Comparison of ENCODE assay signal across 8 cellular contexts in the genomic region with DNA sequence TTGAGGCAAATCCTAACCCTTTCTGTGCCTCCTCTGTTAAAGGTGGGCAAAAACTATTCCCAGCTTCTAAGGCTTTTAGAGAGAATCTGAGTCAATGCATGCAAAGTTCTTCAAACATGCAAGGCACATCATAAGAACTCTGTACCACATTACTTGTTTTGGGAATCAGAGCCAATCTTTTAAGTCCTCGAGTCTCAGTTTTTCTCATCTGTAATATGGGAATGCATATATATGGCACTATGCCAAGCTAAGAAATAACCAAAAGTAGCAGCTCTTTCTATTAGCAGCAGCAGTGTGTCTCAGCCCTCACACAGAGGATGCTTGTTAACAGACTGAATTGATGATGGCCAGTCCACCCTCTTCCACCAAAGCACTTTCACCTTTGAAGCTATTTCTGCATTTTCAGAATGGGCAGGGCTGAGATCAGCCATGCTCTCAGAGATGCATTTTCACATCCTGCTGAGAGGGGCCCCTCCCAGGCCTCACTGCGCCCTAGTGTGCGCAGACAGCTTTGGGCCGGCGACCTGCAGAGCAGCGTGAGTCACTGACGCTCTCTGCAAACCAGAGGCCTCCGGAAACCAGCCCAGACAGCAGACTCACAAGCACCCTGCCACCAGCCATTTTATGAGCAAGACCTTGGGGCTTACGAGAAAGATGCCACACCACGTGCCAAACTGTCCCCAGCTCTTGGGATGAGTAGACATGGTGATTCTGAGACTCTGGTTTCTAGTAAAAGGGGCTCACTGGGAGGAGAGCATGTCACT.
DNase-seq lines count a peak whose midpoint lies in the region; ATAC-seq and TF ChIP-seq lines count a peak whose summit lies in the region.

No MANE protein-coding gene starts in this region.

- WGBS in stomach, 5 donors: 87 to 98% (median 88%) methylated on average over 10 of the region's 10 CpGs

- TF ChIP-seq POLR2A in stomach (IDR thresholded peaks at IDR 0.05) (no peak), erythroblast (IDR thresholded peaks at IDR 0.05; ENCODE audit: low read length) (no peak)

- DNase-seq in CD1c-positive myeloid dendritic cell (ENCODE audit: extremely low spot score) (peak; percentile 75), activated T-cell treated with anti-CD3 and anti-CD28 coated beads for 1 hour (ENCODE audit: low read depth) (peak; percentile 62), memory B cell (ENCODE audit: low spot score in 2 of 2) (peak; percentile 61 to 76), stomach (peak; percentile 55), foreskin melanocyte (no peak), erythroblast (lab: John Stamatoyannopoulos, UW) (no peak)

- H3K9me3 Mint-ChIP-seq in memory B cell: no peaks in the 10 kb centered on the region

- ATAC-seq in GM21423 (IDR thresholded peaks at IDR 0.05; ENCODE audit: unreplicated experiment) (peak; percentile 76), memory B cell (ENCODE audit: low read depth) (peak; percentile 80)

- H3K36me3 Mint-ChIP-seq in memory B cell: peaks cover 19% of the 10 kb centered on the region

- H3K36me3 ChIP-seq in stomach: peaks cover 0 to 47% (median 35%) of the 10 kb centered on the region in 4 donors

- H3K9me3 ChIP-seq in stomach: no peaks in the 10 kb centered on the region

- H3K27ac ChIP-seq in stomach: peak overlapping the region in 4 of 5 donors; percentile 26 to 65 (median 53)

- H3K27ac Mint-ChIP-seq in memory B cell: peak overlapping the region; percentile 99

- H3K4me3 Mint-ChIP-seq in memory B cell: peak overlapping the region; percentile 46

- H3K4me3 ChIP-seq in stomach: no peak overlapping the region

- peaks cover 61% of the 10 kb centered on the region for H3K4me1 Mint-ChIP-seq in memory B cell

- H3K27me3 ChIP-seq in stomach: no peaks in the 10 kb centered on the region

- no peak for TF ChIP-seq RAD21 in Ishikawa (IDR thresholded peaks at IDR 0.05; ENCODE audit: low read depth)

- peaks cover 0 to 16% (median 8%) of the 10 kb centered on the region in 4 donors for H3K4me1 ChIP-seq in stomach

- no peaks in the 10 kb centered on the region for H3K27me3 Mint-ChIP-seq in memory B cell

- TF ChIP-seq CTCF in stomach (IDR thresholded peaks at IDR 0.05): no peak

- intact Hi-C loops in stomach (cut with DNase I; ENCODE audit: low total_unique reads): no loop called here

- TF ChIP-seq EP300 in Ishikawa (IDR thresholded peaks at IDR 0.05; ENCODE audit: borderline replicate concordance) (no peak), stomach (IDR thresholded peaks at IDR 0.05) (no peak)

TF ChIP-seq in Ishikawa, 13 proteins besides CTCF, POLR2A, EP300 and RAD21:
- TF ChIP-seq NFIC (IDR thresholded peaks at IDR 0.05) (0 out of 2 replicates have a peak, but pooled peaks have one; percentile 17), YY1 (IDR thresholded peaks at IDR 0.05; ENCODE audit: low read depth) (no peak)

Comparison
In these comparisons a context has a peak if more than half of its experiments do, and no peak if none do; other contexts are left out.
1. DNase-seq: peak in CD1c-positive myeloid dendritic cell (single experiment), activated T-cell treated with anti-CD3 and anti-CD28 coated beads for 1 hour (single experiment), memory B cell (2 of 2) and stomach (single experiment); none in foreskin melanocyte (single experiment) and erythroblast (0 of 2).